ENCODE assay signal across 8 cellular contexts in genomic region chr11:65894034-65894591, GRCh38. TPM values are rescaled to one million over a fixed set of nuclear protein-coding genes. Genes with fewer than 3 reads are reported as not detected.
DNase-seq lines count a peak whose midpoint lies in the region; ATAC-seq and TF ChIP-seq lines count a peak whose summit lies in the region.

No MANE protein-coding gene starts in this region.

- peak overlapping the region; percentile 93 for H3K4me2 ChIP-seq in SU-DHL-6 (ENCODE audit: low read depth, low read length, poor library complexity, severe bottlenecking)

- H4K20me1 ChIP-seq in SU-DHL-6 (ENCODE audit: low read depth, low read length), result no peaks in the 10 kb centered on the region

- H3K4me3 ChIP-seq in GM12875 (ENCODE audit: low read depth, low read length), result peak overlapping the region; percentile 37
- H3K4me3 ChIP-seq in SU-DHL-6 (ENCODE audit: insufficient read depth, low read length, poor library complexity, severe bottlenecking), result peak overlapping the region; percentile 36
- peak overlapping the region in 2 of 4 donors; percentile 31 to 34 for H3K4me3 ChIP-seq in gastrocnemius medialis
- no peak overlapping the region for H3K4me3 ChIP-seq in brain microvascular endothelial cell (ENCODE audit: low read depth, low read length)

- H3K27ac ChIP-seq in SU-DHL-6 (ENCODE audit: low read depth, low read length) (0 out of 2 replicates have a peak overlapping the region, but pooled peaks have one; percentile 52), gastrocnemius medialis (peak overlapping the region; percentile 93 to 98 (median 96)), brain microvascular endothelial cell (no peak overlapping the region)

- DNase-seq in effector memory CD8-positive, alpha-beta T cell, result no peak
- no peak for DNase-seq in gastrocnemius medialis
- no peak for DNase-seq in brain microvascular endothelial cell
- no peak for DNase-seq in glutamatergic neuron
- DNase-seq in NCI-H82 treated with DMSO at 0.1 percent for 48 hours (lab: John Stamatoyannopoulos, UW; ENCODE audit: unreplicated experiment), result no peak
- no peak for DNase-seq in NCI-H2107 (lab: John Stamatoyannopoulos, UW)

- H3K27me3 ChIP-seq in SU-DHL-6 (ENCODE audit: low read length) (no peaks in the 10 kb centered on the region), gastrocnemius medialis (peaks cover 4 to 9% (median 8%) of the 10 kb centered on the region in 3 donors), brain microvascular endothelial cell (replicated peaks) (no peaks in the 10 kb centered on the region)

- peak overlapping the region; percentile 89 to 93 for H3K4me3 Mint-ChIP-seq in effector memory CD8-positive, alpha-beta T cell
- H3K4me3 Mint-ChIP-seq in glutamatergic neuron (ENCODE audit: unreplicated experiment), result no peak overlapping the region

- H3K27me3 Mint-ChIP-seq in effector memory CD8-positive, alpha-beta T cell, result no peaks in the 10 kb centered on the region
- H3K27me3 Mint-ChIP-seq in glutamatergic neuron (ENCODE audit: unreplicated experiment), result peaks cover 14% of the 10 kb centered on the region

- no peak for TF ChIP-seq POLR2A in gastrocnemius medialis (IDR thresholded peaks at IDR 0.05)

- peak; percentile 7 for ATAC-seq in effector memory CD8-positive, alpha-beta T cell (replicated peaks)
- no peak for ATAC-seq in gastrocnemius medialis

- peak overlapping the region; percentile 87 to 92 for H3K27ac Mint-ChIP-seq in effector memory CD8-positive, alpha-beta T cell
- no peak overlapping the region for H3K27ac Mint-ChIP-seq in glutamatergic neuron (ENCODE audit: unreplicated experiment)

- H3K9me3 ChIP-seq in SU-DHL-6 (ENCODE audit: insufficient read depth, low read length), result no peaks in the 10 kb centered on the region
- H3K9me3 ChIP-seq in gastrocnemius medialis, result no peaks in the 10 kb centered on the region

- TF ChIP-seq CTCF in GM12875 (IDR thresholded peaks at IDR 0.05; ENCODE audit: borderline replicate concordance, insufficient read depth, low read depth, low read length) (no peak), SU-DHL-6 (IDR thresholded peaks at IDR 0.05; ENCODE audit: insufficient read depth, low read length, poor library complexity, severe bottlenecking) (no peak), gastrocnemius medialis (IDR thresholded peaks at IDR 0.05 in 4 of 5, conservative IDR thresholded peaks at IDR 0.05 in 1 of 5) (no peak), brain microvascular endothelial cell (IDR thresholded peaks at IDR 0.05; ENCODE audit: low read depth, low read length, missing control alignments) (no peak), glutamatergic neuron (IDR thresholded peaks at IDR 0.05; ENCODE audit: partially characterized antibody, unreplicated experiment) (no peak)

- H3K79me2 ChIP-seq in SU-DHL-6 (ENCODE audit: insufficient read depth, low read length), result peaks cover 12% of the 10 kb centered on the region

- H3K4me1 ChIP-seq in gastrocnemius medialis, result peaks cover 31 to 38% of the 10 kb centered on the region in 2 donors

- H3K36me3 ChIP-seq in SU-DHL-6 (ENCODE audit: low read length) (no peaks in the 10 kb centered on the region), gastrocnemius medialis (no peaks in the 10 kb centered on the region), brain microvascular endothelial cell (replicated peaks) (peaks cover 61% of the 10 kb centered on the region)

- H3K9ac ChIP-seq in SU-DHL-6 (ENCODE audit: low read length), result peak overlapping the region; percentile 56

- no peaks in the 10 kb centered on the region for H3K9me3 Mint-ChIP-seq in effector memory CD8-positive, alpha-beta T cell
- peaks cover 13% of the 10 kb centered on the region for H3K9me3 Mint-ChIP-seq in glutamatergic neuron (ENCODE audit: unreplicated experiment)

- peaks cover 34 to 42% of the 10 kb centered on the region in 2 donors for H3K4me1 Mint-ChIP-seq in effector memory CD8-positive, alpha-beta T cell (ENCODE audit: low read depth in 2 of 2)
- H3K4me1 Mint-ChIP-seq in glutamatergic neuron (ENCODE audit: low read depth, unreplicated experiment), result peaks cover 18% of the 10 kb centered on the region

- H2AFZ ChIP-seq in SU-DHL-6 (ENCODE audit: low read depth, low read length, severe bottlenecking), result peak overlapping the region; percentile 42

- intact Hi-C loops in gastrocnemius medialis (cut with DNase I; ENCODE audit: low total_unique reads), result no loop called here

- no peaks in the 10 kb centered on the region for H3K9me2 ChIP-seq in SU-DHL-6 (replicated peaks; ENCODE audit: insufficient read depth, low read length)

- in situ Hi-C loops in gastrocnemius medialis (cut with MboI; ENCODE audit: low sequenced_read_pairs in 4 of 4) (no loop called here), brain microvascular endothelial cell (cut with HindIII; ENCODE audit: low pct_ligation_motif_present, low sequenced_read_pairs) (no loop called here)

- peaks cover 26% of the 10 kb centered on the region for H3F3A ChIP-seq in SU-DHL-6 (ENCODE audit: insufficient read depth)

- peaks cover 20% of the 10 kb centered on the region for H3K36me3 Mint-ChIP-seq in effector memory CD8-positive, alpha-beta T cell (ENCODE audit: insufficient read depth)
- H3K36me3 Mint-ChIP-seq in glutamatergic neuron (ENCODE audit: unreplicated experiment), result no peaks in the 10 kb centered on the region

RNA-seq across cellular contexts. Expression of gene CCDC85B, which starts 3.6 kb away (rescaled TPM):
- total RNA-seq in gastrocnemius medialis (10 to 100 TPM; 25.4 to 81.3 (median 42.4) TPM), glutamatergic neuron (ENCODE audit: unreplicated experiment) (23.6 TPM)

RNA-seq across cellular contexts. Expression of gene FIBP, which starts 5.8 kb away (rescaled TPM):
- total RNA-seq in gastrocnemius medialis (10 to 100 TPM; 39.6 to 79.3 (median 53.0) TPM), glutamatergic neuron (ENCODE audit: unreplicated experiment) (115 TPM)

RNA-seq across cellular contexts. Expression of gene FOSL1, which starts 6.1 kb away (rescaled TPM):
- total RNA-seq in gastrocnemius medialis, result 1 to 10 TPM in 3 of 4 donors, under 1 TPM in 1; 0.36 to 9.3 (median 5.2) TPM
- total RNA-seq in glutamatergic neuron (ENCODE audit: unreplicated experiment), result not detected

RNA-seq across cellular contexts. Expression of gene CTSW, which starts 14.5 kb away (rescaled TPM):
- under 1 TPM in 3 of 4 donors, not detected in 1; 0.20 to 0.49 (median 0.32) TPM for total RNA-seq in gastrocnemius medialis
- not detected for total RNA-seq in glutamatergic neuron (ENCODE audit: unreplicated experiment)

RNA-seq across cellular contexts. Expression of gene EFEMP2, which starts 21.5 kb away (rescaled TPM):
- total RNA-seq in gastrocnemius medialis, result 10 to 100 TPM; 20.6 to 24.1 (median 22.9) TPM
- 16.3 TPM for total RNA-seq in glutamatergic neuron (ENCODE audit: unreplicated experiment)
